Comparison of ENCODE assay signal across 18 cellular contexts in genomic region chr2:185771396-185771795, GRCh38. TPM values are rescaled to one million over a fixed set of nuclear protein-coding genes. Genes with fewer than 3 reads are reported as not detected.
DNase-seq lines count a peak whose midpoint lies in the region; ATAC-seq, FAIRE-seq and TF ChIP-seq lines count a peak whose summit lies in the region.
"Had no signal": no experiment of that assay in that cellular context is flagged by ENCODE, and none has a peak within 500 bp of the region (broad histone marks: within the 10 kb centered on the region; RNA-seq: fewer than 3 reads in every experiment).

No MANE protein-coding gene starts in this region.

- H3K4me1 ChIP-seq in HEK293 (ENCODE audit: control insufficient read depth, insufficient read depth, low read length), result no peaks in the 10 kb centered on the region
- H3K4me1 ChIP-seq in K562 (replicated peaks in 1 of 2; ENCODE audit: control insufficient read depth in 2 of 2, insufficient read depth in 2 of 2, low read length in 2 of 2), result no peaks in the 10 kb centered on the region
- H3K4me1 ChIP-seq in liver (ENCODE audit: control insufficient read depth in 4 of 4, insufficient read depth in 4 of 4, low read length in 3 of 4), result no peaks in the 10 kb centered on the region
- no peaks in the 10 kb centered on the region for H3K4me1 ChIP-seq in GM23248 (ENCODE audit: insufficient read depth)
- H3K4me1 ChIP-seq in Karpas-422 (ENCODE audit: low read length), result no peaks in the 10 kb centered on the region

- no peak for FAIRE-seq in K562 (lab: Jason Lieb, UNC)
- FAIRE-seq: A204.1, GM12892, GM18507, H1 had no signal

- no peaks in the 10 kb centered on the region for H4K20me1 ChIP-seq in K562 (replicated peaks; ENCODE audit: control insufficient read depth, insufficient read depth, low read length)
- H4K20me1 ChIP-seq in GM23248 (ENCODE audit: insufficient read depth), result no peaks in the 10 kb centered on the region
- H4K20me1 ChIP-seq in Karpas-422 (ENCODE audit: insufficient read depth, low read depth, low read length), result no peaks in the 10 kb centered on the region

- H3K9me2 ChIP-seq in GM23248 (ENCODE audit: insufficient read depth) (no peaks in the 10 kb centered on the region), Karpas-422 (replicated peaks; ENCODE audit: insufficient read depth, low read length) (no peaks in the 10 kb centered on the region)

- no peaks in the 10 kb centered on the region for H3K4me1 Mint-ChIP-seq in CD4-positive, alpha-beta T cell (ENCODE audit: low read depth)
- H3K4me1 Mint-ChIP-seq: H9 had no signal

- TF ChIP-seq CTCF in HEK293 (tag by site-specific recombination; IDR thresholded peaks at IDR 0.05), result no peak
- no peak for TF ChIP-seq CTCF in K562 (IDR thresholded peaks at IDR 0.05 in 2 of 3, conservative IDR thresholded peaks at IDR 0.05 in 1 of 3; ENCODE audit: insufficient read depth in 2 of 3, low read depth in 1 of 3, low read length in 3 of 3)
- TF ChIP-seq CTCF in liver (IDR thresholded peaks at IDR 0.05; ENCODE audit: low read depth, low read length, missing input control), result no peak
- no peak for TF ChIP-seq CTCF in CD4-positive, alpha-beta T cell (IDR thresholded peaks at IDR 0.05)

- H3K27me3 ChIP-seq in K562 (ENCODE audit: control insufficient read depth in 2 of 2, insufficient read depth in 2 of 2, low read length in 2 of 2), result no peaks in the 10 kb centered on the region
- H3K27me3 ChIP-seq in liver (ENCODE audit: control insufficient read depth in 4 of 4, insufficient read depth in 4 of 4, low read length in 3 of 4), result no peaks in the 10 kb centered on the region
- no peaks in the 10 kb centered on the region for H3K27me3 ChIP-seq in GM23248 (replicated peaks; ENCODE audit: insufficient read depth)
- H3K27me3 ChIP-seq in CD4-positive, alpha-beta T cell (ENCODE audit: control insufficient read depth, insufficient read depth, low read length), result no peaks in the 10 kb centered on the region
- no peaks in the 10 kb centered on the region for H3K27me3 ChIP-seq in Karpas-422 (ENCODE audit: low read length)

- H3K4me2 ChIP-seq in K562 (ENCODE audit: insufficient read depth, low read length) (no peak overlapping the region), GM23248 (ENCODE audit: unreplicated experiment) (no peak overlapping the region), Karpas-422 (ENCODE audit: low read depth, low read length, poor library complexity, severe bottlenecking) (no peak overlapping the region)

- TF ChIP-seq RAD21 in K562 (CRISPR knock-in tag; conservative IDR thresholded peaks at IDR 0.05 in 1 of 2, IDR thresholded peaks at IDR 0.05 in 1 of 2) (no peak), liver (IDR thresholded peaks at IDR 0.05) (no peak)

- no peak overlapping the region for H3K27ac Mint-ChIP-seq in CD4-positive, alpha-beta T cell
- H3K27ac Mint-ChIP-seq: CD8-positive, alpha-beta T cell; H9 had no signal

- H2AFZ ChIP-seq in K562 (ENCODE audit: low read depth, low read length) (no peak overlapping the region), GM23248 (no peak overlapping the region), Karpas-422 (ENCODE audit: low read length) (no peak overlapping the region)

- H3K27ac ChIP-seq in HEK293 (ENCODE audit: extremely low read depth, low read depth, low read length) (no peak overlapping the region), K562 (ENCODE audit: extremely low read depth, low read depth, low read length) (no peak overlapping the region), liver (ENCODE audit: low read depth in 1 of 2, low read length in 2 of 2) (no peak overlapping the region), GM23248 (no peak overlapping the region), Karpas-422 (ENCODE audit: low read length) (no peak overlapping the region)
- no peak overlapping the region for H3K27ac ChIP-seq in CD4-positive, alpha-beta T cell (ENCODE audit: low read depth, low read length)
- H3K27ac ChIP-seq: C4-2B had no signal

- no peak overlapping the region for H3K4me3 Mint-ChIP-seq in CD4-positive, alpha-beta T cell
- H3K4me3 Mint-ChIP-seq: CD8-positive, alpha-beta T cell; H9 had no signal

- BruUV-seq in K562 (replicated peaks; lab: Mats Ljungman, UMichigan), result no TSS peak

- H3K36me3 Mint-ChIP-seq in CD4-positive, alpha-beta T cell (ENCODE audit: low read depth), result peaks cover 6% of the 10 kb centered on the region
- H3K36me3 Mint-ChIP-seq: CD8-positive, alpha-beta T cell had no signal

- no peaks in the 10 kb centered on the region for H3K27me3 Mint-ChIP-seq in CD4-positive, alpha-beta T cell

- CTCF ChIA-PET in HEK293 (lab: Yijun Ruan, JAX) (no interaction called here), K562 (lab: Yijun Ruan, JAX; ENCODE audit: low intra/inter-chr PET ratio) (no interaction called here)
- CTCF ChIA-PET in CD4-positive, alpha-beta T cell (lab: Charles Lee), result no interaction called here

- in situ Hi-C loops in K562 (cut with MboI), result no loop called here
- in situ Hi-C loops in GM23248 (cut with MboI), result no loop called here

- no peaks in the 10 kb centered on the region for H3K9me1 ChIP-seq in K562 (ENCODE audit: control insufficient read depth, insufficient read depth, low read length)

- no peaks in the 10 kb centered on the region for H3F3A ChIP-seq in GM23248 (ENCODE audit: insufficient read depth)

- no peak for ATAC-seq in Right ventricle myocardium inferior
- no peak for ATAC-seq in left cardiac atrium
- ATAC-seq in K562, result no peak
- ATAC-seq in CD4-positive, alpha-beta T cell (ENCODE audit: poor library complexity), result no peak
- ATAC-seq: CD8-positive, alpha-beta T cell had no signal

- H3K4me3 ChIP-seq in HEK293 (ENCODE audit: low read depth, low read length) (no peak overlapping the region), K562 (no peak overlapping the region), liver (ENCODE audit: low read depth in 1 of 3, low read length in 3 of 3) (peak overlapping the region in 2 of 3 donors; percentile 10 to 49), GM23248 (no peak overlapping the region), Karpas-422 (ENCODE audit: low read length) (no peak overlapping the region)

- TF ChIP-seq POLR2A in K562 (conservative IDR thresholded peaks at IDR 0.05), result no peak

- H3K9ac ChIP-seq in K562 (ENCODE audit: insufficient read depth in 1 of 2, low read depth in 2 of 2, low read length in 2 of 2), result no peak overlapping the region
- no peak overlapping the region for H3K9ac ChIP-seq in liver (ENCODE audit: low read depth in 1 of 2, low read length in 2 of 2)
- H3K9ac ChIP-seq in GM23248, result no peak overlapping the region
- H3K9ac ChIP-seq in Karpas-422 (ENCODE audit: low read length), result no peak overlapping the region

- peaks cover 26% of the 10 kb centered on the region for H3K9me3 Mint-ChIP-seq in CD4-positive, alpha-beta T cell

- no peaks in the 10 kb centered on the region for H3K9me3 ChIP-seq in HEK293 (ENCODE audit: control insufficient read depth, insufficient read depth, low read depth, low read length)
- no peaks in the 10 kb centered on the region; the same call in 1 of the 2 replicates for H3K9me3 ChIP-seq in K562 (replicated peaks; ENCODE audit: control insufficient read depth, insufficient read depth, low read depth, low read length)
- H3K9me3 ChIP-seq in liver (ENCODE audit: control insufficient read depth in 4 of 4, low read length in 3 of 4), result peaks cover 5 to 23% (median 16%) of the 10 kb centered on the region in 4 donors
- no peaks in the 10 kb centered on the region for H3K9me3 ChIP-seq in GM23248 (ENCODE audit: low read depth)
- peaks cover 47% of the 10 kb centered on the region for H3K9me3 ChIP-seq in CD4-positive, alpha-beta T cell (ENCODE audit: control insufficient read depth, low read length)
- peaks cover 5% of the 10 kb centered on the region; the same call in 1 of the 2 replicates for H3K9me3 ChIP-seq in Karpas-422 (ENCODE audit: low read length)

- intact Hi-C loops in Right ventricle myocardium inferior (cut with DNase I) (no loop called here), left cardiac atrium (cut with DNase I) (no loop called here), K562 (cut with micrococcal nuclease) (no loop called here)
- intact Hi-C loops in CD4-positive, alpha-beta T cell (cut with DNase I, micrococcal nuclease), result no loop called here

- H3K36me3 ChIP-seq in HEK293 (ENCODE audit: control insufficient read depth in 2 of 2, insufficient read depth in 1 of 2, low read length in 2 of 2), result no peaks in the 10 kb centered on the region
- no peaks in the 10 kb centered on the region for H3K36me3 ChIP-seq in K562 (ENCODE audit: control insufficient read depth, insufficient read depth, low read length)
- H3K36me3 ChIP-seq in liver (ENCODE audit: control insufficient read depth in 4 of 4, insufficient read depth in 3 of 4, low read depth in 1 of 4, low read length in 3 of 4), result no peaks in the 10 kb centered on the region
- H3K36me3 ChIP-seq in GM23248 (ENCODE audit: low read depth), result no peaks in the 10 kb centered on the region
- H3K36me3 ChIP-seq in Karpas-422 (ENCODE audit: insufficient read depth, low read length), result no peaks in the 10 kb centered on the region

- TF ChIP-seq EP300 in K562 (IDR thresholded peaks at IDR 0.05; ENCODE audit: low read length), result no peak

- POLR2A ChIA-PET in HEK293 (lab: Yijun Ruan, JAX) (no interaction called here), K562 (lab: Yijun Ruan, JAX) (no interaction called here)
- POLR2A ChIA-PET in CD4-positive, alpha-beta T cell (lab: Charles Lee), result no interaction called here

- H3K79me2 ChIP-seq in K562 (ENCODE audit: control insufficient read depth, insufficient read depth, low read length) (no peaks in the 10 kb centered on the region), GM23248 (ENCODE audit: insufficient read depth) (no peaks in the 10 kb centered on the region), Karpas-422 (ENCODE audit: low read length) (no peaks in the 10 kb centered on the region)

- DNase-seq in Right ventricle myocardium inferior (ENCODE audit: missing footprints) (peak; percentile 30), left cardiac atrium (no peak), K562 (ENCODE audit: extremely low read depth in 1 of 4, low spot score in 3 of 4) (no peak), GM23248 (no peak), Karpas-422 (no peak)
- no peak for DNase-seq in CD4-positive, alpha-beta T cell
- DNase-seq: AML-193; Calu3; CD8-positive, alpha-beta T cell; GDM1; H9 had no signal

RNA-seq across cellular contexts. Expression of gene FSIP2, which starts 32.8 kb away (rescaled TPM):
- 0.11 TPM for total RNA-seq in Right ventricle myocardium inferior
- total RNA-seq in left cardiac atrium, result under 1 TPM; 0.47 to 0.52 TPM
- 0.09 and 0.60 TPM in 2 replicates for total RNA-seq in K562 (2011; cell fraction: chromatin; rRNA removed; ENCODE audit: low replicate concordance)
- 0.13 TPM in 1 of 2 replicates, not detected in the other for total RNA-seq in K562 (2011; cell fraction: nucleolus; rRNA removed)
- total RNA-seq in K562 (2011; cell fraction: nucleoplasm; rRNA removed), result 1.5 TPM in 1 of 2 replicates, not detected in the other
- total RNA-seq in K562 (2014; rRNA removed), result not detected in 2 replicates
- not detected in 2 replicates for total RNA-seq in K562 (2014; rRNA removed; fragmentation: Illumina TruSeq; extraction: Trizol)
- 0.04 TPM in 1 of 2 replicates, not detected in the other for total RNA-seq in K562 (2015; rRNA removed; fragmentation: Illumina TruSeq; extraction: Trizol)
- 0.04 TPM in 2 replicates for total RNA-seq in K562 (2021)
- not detected in 2 replicates for polyA plus RNA-seq in K562 (2011; rRNA removed)
- not detected in 2 replicates for polyA plus RNA-seq in K562 (2011; cell fraction: cytosol; rRNA removed)
- not detected in 2 replicates for polyA plus RNA-seq in K562 (2011; cell fraction: nucleus; rRNA removed)
- 0.21 and 0.58 TPM in 2 replicates for polyA plus RNA-seq in K562 (2012)
- not detected in 2 replicates for polyA plus RNA-seq in K562 (2014; fragmentation: Illumina TruSeq; extraction: Trizol)
- polyA plus RNA-seq in K562 (2014; fragmentation: Nextera tagmentation; extraction: Ambion mirVana), result under 1 TPM in 1 of 2 experiments, not detected in 1; 0.01 TPM
- polyA plus RNA-seq in K562 (2014; rRNA removed), result not detected in 2 replicates
- polyA minus RNA-seq in K562 (2011; rRNA and poly(A)+ RNA removed), result not detected in 2 replicates
- not detected in 2 replicates for polyA minus RNA-seq in K562 (2011; cell fraction: cytosol; rRNA and poly(A)+ RNA removed)
- polyA minus RNA-seq in K562 (2011; cell fraction: nucleus; rRNA and poly(A)+ RNA removed), result 0.13 and 0.22 TPM in 2 replicates
- under 1 TPM; 0.05 to 0.33 TPM for total RNA-seq in liver
- polyA plus RNA-seq in liver, result under 1 TPM; 0.01 to 0.75 TPM
- not detected in 2 replicates for total RNA-seq in GM23248 (2014; rRNA removed; shearing (Covaris generic))
- not detected in 2 replicates for polyA plus RNA-seq in GM23248 (2016; fragmentation: Nextera tagmentation; extraction: Ambion mirVana)
- under 1 TPM; 0.39 to 0.96 TPM for total RNA-seq in CD4-positive, alpha-beta T cell
- not detected in 2 replicates for total RNA-seq in Karpas-422 (2014; rRNA removed; shearing (Covaris generic); ENCODE audit: low replicate concordance)

Comparison
In these comparisons a context has a peak if more than half of its experiments do, and no peak if none do; other contexts are left out.
1. H3K4me3 ChIP-seq: peak in liver (2 of 3); none in HEK293 (single experiment), K562 (single experiment), GM23248 (single experiment) and Karpas-422 (single experiment).